In genomic region chr11:27698872-27699241, GRCh38 we compare ENCODE assay signal across 8 cellular contexts. TPM values are rescaled to one million over a fixed set of nuclear protein-coding genes. Genes with fewer than 3 reads are reported as not detected.
DNase-seq lines count a peak whose midpoint lies in the region; TF ChIP-seq lines count a peak whose summit lies in the region.

No MANE protein-coding gene starts in this region.

- H3K27me3 Mint-ChIP-seq in T-helper 2 cell treated with Interferon-gamma antibody and Interleukin-4, amounts not matched to agents 5 μg/mL and 100 μg/mL, for 36 hours (ENCODE audit: low read depth): peaks cover 65% of the 10 kb centered on the region

- H3K4me1 Mint-ChIP-seq in T-helper 2 cell treated with Interferon-gamma antibody and Interleukin-4, amounts not matched to agents 5 μg/mL and 100 μg/mL, for 36 hours (ENCODE audit: low read depth): peaks cover 16% of the 10 kb centered on the region

- DNase-seq in NCI-H2196 (lab: John Stamatoyannopoulos, UW; ENCODE audit: unreplicated experiment) (peak; percentile 59), NCI-H2196 treated with DMSO at 0.1 percent for 48 hours (lab: John Stamatoyannopoulos, UW; ENCODE audit: unreplicated experiment) (no peak), MG63 (peak; percentile 81), brain microvascular endothelial cell (peak; percentile 89), iPS-NIHi7 (ENCODE audit: extremely low spot score) (peak; percentile 86)
- peak; percentile 29 for DNase-seq in T-helper 2 cell treated with Interferon-gamma antibody and Interleukin-4, amounts not matched to agents 5 μg/mL and 100 μg/mL, for 36 hours (ENCODE audit: low spot score)
- peak; percentile 84 for DNase-seq in stimulated activated CD4-positive, alpha-beta T cell treated with anti-CD3 and anti-CD28 coated beads, Interleukin-15, amount 100 ng/mL, for 24 hours

- in situ Hi-C loops in brain microvascular endothelial cell (cut with HindIII; ENCODE audit: low pct_ligation_motif_present, low sequenced_read_pairs): no loop called here

- H3K27me3 ChIP-seq in MG63 (no peaks in the 10 kb centered on the region), brain microvascular endothelial cell (replicated peaks) (no peaks in the 10 kb centered on the region)

- H3K4me3 Mint-ChIP-seq in T-helper 2 cell treated with Interferon-gamma antibody and Interleukin-4, amounts not matched to agents 5 μg/mL and 100 μg/mL, for 36 hours: peak overlapping the region; percentile 26

- POLR2A ChIA-PET in HEK293 (lab: Yijun Ruan, JAX): interaction anchor here (0.6 to 2.2 kb wide), 7 partner anchors 11 to 1633 kb away, joined by 3 to 9 read pairs (median 3); partner anchors contain the start of genes KIF18A and METTL15

- CTCF ChIA-PET in HEK293 (lab: Yijun Ruan, JAX): interaction anchor here (0.5 to 3.5 kb wide), 38 partner anchors 12 to 1636 kb away, joined by 3 to 21 read pairs (median 3); partner anchors contain the start of genes KIF18A and METTL15

- H3K27ac Mint-ChIP-seq in T-helper 2 cell treated with Interferon-gamma antibody and Interleukin-4, amounts not matched to agents 5 μg/mL and 100 μg/mL, for 36 hours: no peak overlapping the region

- no peaks in the 10 kb centered on the region for H3K9me3 Mint-ChIP-seq in T-helper 2 cell treated with Interferon-gamma antibody and Interleukin-4, amounts not matched to agents 5 μg/mL and 100 μg/mL, for 36 hours

- H3K36me3 ChIP-seq in HEK293 (ENCODE audit: control insufficient read depth in 2 of 2, insufficient read depth in 1 of 2, low read length in 2 of 2) (no peaks in the 10 kb centered on the region), MG63 (peaks cover 5% of the 10 kb centered on the region), brain microvascular endothelial cell (replicated peaks) (no peaks in the 10 kb centered on the region)

- H3K4me1 ChIP-seq in HEK293 (ENCODE audit: control insufficient read depth, insufficient read depth, low read length): no peaks in the 10 kb centered on the region

- H3K9me3 ChIP-seq in HEK293 (ENCODE audit: control insufficient read depth, insufficient read depth, low read depth, low read length) (no peaks in the 10 kb centered on the region), MG63 (no peaks in the 10 kb centered on the region)

- no peaks in the 10 kb centered on the region for H3K36me3 Mint-ChIP-seq in T-helper 2 cell treated with Interferon-gamma antibody and Interleukin-4, amounts not matched to agents 5 μg/mL and 100 μg/mL, for 36 hours (ENCODE audit: low read depth)

- H3K27ac ChIP-seq in HEK293 (ENCODE audit: extremely low read depth, low read depth, low read length) (no peak overlapping the region), brain microvascular endothelial cell (peak overlapping the region; percentile 89)

- H3K4me3 ChIP-seq in HEK293 (ENCODE audit: low read depth, low read length): peak overlapping the region; percentile 88
- peak overlapping the region; percentile 82 for H3K4me3 ChIP-seq in MG63
- H3K4me3 ChIP-seq in brain microvascular endothelial cell (ENCODE audit: low read depth, low read length): peak overlapping the region; percentile 84

- TF ChIP-seq CTCF in HEK293 (tag by site-specific recombination; IDR thresholded peaks at IDR 0.05): peak; percentile 67
- TF ChIP-seq CTCF in brain microvascular endothelial cell (IDR thresholded peaks at IDR 0.05; ENCODE audit: low read depth, low read length, missing control alignments): peak; percentile 87

TF ChIP-seq in HEK293, 187 proteins besides CTCF, POLR2A, EP300 and RAD21 (continues in another document):
- TF ChIP-seq ZNF571 (tag by site-specific recombination; IDR thresholded peaks at IDR 0.05): no peak
- TF ChIP-seq ZBTB11 (tag by site-specific recombination; conservative IDR thresholded peaks at IDR 0.05; ENCODE audit: low read depth): peak; percentile 18; the same call in 1 of the 2 replicates
- TF ChIP-seq ZBTB48 (tag by site-specific recombination; IDR thresholded peaks at IDR 0.05): peak; percentile 93
- TF ChIP-seq YY1 (tag by site-specific recombination; IDR thresholded peaks at IDR 0.05): no peak
- no peak for TF ChIP-seq ZNF114 (tag by site-specific recombination; IDR thresholded peaks at IDR 0.05)
- TF ChIP-seq ZNF292 (tag by site-specific recombination; IDR thresholded peaks at IDR 0.05; ENCODE audit: borderline replicate concordance, low read depth): no peak
- peak; percentile 71 for TF ChIP-seq ZNF513 (tag by site-specific recombination; IDR thresholded peaks at IDR 0.05)
- TF ChIP-seq ZNF280C (tag by site-specific recombination; IDR thresholded peaks at IDR 0.05): no peak
- no peak for TF ChIP-seq ZNF211 (tag by site-specific recombination; IDR thresholded peaks at IDR 0.05; ENCODE audit: low read depth)
- TF ChIP-seq ZNF558 (tag by site-specific recombination; IDR thresholded peaks at IDR 0.05): no peak
- 0 out of 2 replicates have a peak, but pooled peaks have one; percentile 40 for TF ChIP-seq ZNF501 (tag by site-specific recombination; IDR thresholded peaks at IDR 0.05)
- peak; percentile 92 for TF ChIP-seq PATZ1 (tag by site-specific recombination; IDR thresholded peaks at IDR 0.05)
- peak; percentile 66 for TF ChIP-seq ZNF654 (tag by site-specific recombination; IDR thresholded peaks at IDR 0.05; ENCODE audit: low read depth)
- TF ChIP-seq KLF1 (tag by site-specific recombination; IDR thresholded peaks at IDR 0.05): no peak
- no peak for TF ChIP-seq ZNF600 (tag by site-specific recombination; IDR thresholded peaks at IDR 0.05)
- 0 out of 2 replicates have a peak, but pooled peaks have one; percentile 54 for TF ChIP-seq KLF16 (tag by site-specific recombination; IDR thresholded peaks at IDR 0.05)

RNA-seq across cellular contexts. Expression of gene BDNF, which starts 1.4 kb away (rescaled TPM):
- 20.6 and 21.2 TPM in 2 replicates for total RNA-seq in MG63 (2014; rRNA removed; shearing (Covaris generic); ENCODE audit: low replicate concordance)
